In genomic region chr12:123457980-123458779, GRCh38 we compare ENCODE assay signal across 1 cellular context.
A peak's percentile ranks its signal among the peaks of the same experiment; 100 is the strongest.
TF ChIP-seq lines count a peak whose summit lies in the region.

Gene SNRNP35, plus strand, starts transcription at chr12:123458139. Its CDS starts 7,402 bp downstream, at chr12:123465541.

TF ChIP-seq in HepG2, 621 proteins besides CTCF, POLR2A, EP300 and RAD21 (continued from another document and continues in another):
- TF ChIP-seq ZNF589 (CRISPR knock-in tag; conservative IDR thresholded peaks at IDR 0.05): peak; percentile 49; the same call in 1 of the 2 replicates
- 0 out of 2 replicates have a peak, but pooled peaks have one; percentile 41 for TF ChIP-seq ZNF572 (CRISPR knock-in tag; IDR thresholded peaks at IDR 0.05)
- 0 out of 2 replicates have a peak, but pooled peaks have one; percentile 24 for TF ChIP-seq PPARG (CRISPR knock-in tag; conservative IDR thresholded peaks at IDR 0.05)
- no peak for TF ChIP-seq TEAD2 (CRISPR knock-in tag; IDR thresholded peaks at IDR 0.05)
- TF ChIP-seq AHDC1 (CRISPR knock-in tag; IDR thresholded peaks at IDR 0.05; ENCODE audit: borderline replicate concordance): peak; percentile 50; the same call in 1 of the 2 replicates
- TF ChIP-seq ZNF280D (CRISPR knock-in tag; IDR thresholded peaks at IDR 0.05): peak; percentile 75; the same call in 1 of the 2 replicates
- peak; percentile 79; the same call in 1 of the 2 replicates for TF ChIP-seq NCOA1 (CRISPR knock-in tag; IDR thresholded peaks at IDR 0.05)
- TF ChIP-seq, protein P1, sequence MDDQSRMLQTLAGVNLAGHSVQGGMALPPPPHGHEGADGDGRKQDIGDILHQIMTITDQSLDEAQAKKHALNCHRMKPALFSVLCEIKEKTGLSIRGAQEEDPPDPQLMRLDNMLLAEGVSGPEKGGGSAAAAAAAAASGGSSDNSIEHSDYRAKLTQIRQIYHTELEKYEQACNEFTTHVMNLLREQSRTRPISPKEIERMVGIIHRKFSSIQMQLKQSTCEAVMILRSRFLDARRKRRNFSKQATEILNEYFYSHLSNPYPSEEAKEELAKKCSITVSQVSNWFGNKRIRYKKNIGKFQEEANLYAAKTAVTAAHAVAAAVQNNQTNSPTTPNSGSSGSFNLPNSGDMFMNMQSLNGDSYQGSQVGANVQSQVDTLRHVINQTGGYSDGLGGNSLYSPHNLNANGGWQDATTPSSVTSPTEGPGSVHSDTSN (CRISPR knock-in tag; IDR thresholded peaks at IDR 0.05; ENCODE audit: borderline replicate concordance): no peak
- TF ChIP-seq CEBPG (CRISPR knock-in tag; IDR thresholded peaks at IDR 0.05): peak; percentile 9; the same call in 1 of the 2 replicates
- peak; percentile 74 for TF ChIP-seq ZMYM4 (CRISPR knock-in tag; IDR thresholded peaks at IDR 0.05)
- TF ChIP-seq, protein P2, sequence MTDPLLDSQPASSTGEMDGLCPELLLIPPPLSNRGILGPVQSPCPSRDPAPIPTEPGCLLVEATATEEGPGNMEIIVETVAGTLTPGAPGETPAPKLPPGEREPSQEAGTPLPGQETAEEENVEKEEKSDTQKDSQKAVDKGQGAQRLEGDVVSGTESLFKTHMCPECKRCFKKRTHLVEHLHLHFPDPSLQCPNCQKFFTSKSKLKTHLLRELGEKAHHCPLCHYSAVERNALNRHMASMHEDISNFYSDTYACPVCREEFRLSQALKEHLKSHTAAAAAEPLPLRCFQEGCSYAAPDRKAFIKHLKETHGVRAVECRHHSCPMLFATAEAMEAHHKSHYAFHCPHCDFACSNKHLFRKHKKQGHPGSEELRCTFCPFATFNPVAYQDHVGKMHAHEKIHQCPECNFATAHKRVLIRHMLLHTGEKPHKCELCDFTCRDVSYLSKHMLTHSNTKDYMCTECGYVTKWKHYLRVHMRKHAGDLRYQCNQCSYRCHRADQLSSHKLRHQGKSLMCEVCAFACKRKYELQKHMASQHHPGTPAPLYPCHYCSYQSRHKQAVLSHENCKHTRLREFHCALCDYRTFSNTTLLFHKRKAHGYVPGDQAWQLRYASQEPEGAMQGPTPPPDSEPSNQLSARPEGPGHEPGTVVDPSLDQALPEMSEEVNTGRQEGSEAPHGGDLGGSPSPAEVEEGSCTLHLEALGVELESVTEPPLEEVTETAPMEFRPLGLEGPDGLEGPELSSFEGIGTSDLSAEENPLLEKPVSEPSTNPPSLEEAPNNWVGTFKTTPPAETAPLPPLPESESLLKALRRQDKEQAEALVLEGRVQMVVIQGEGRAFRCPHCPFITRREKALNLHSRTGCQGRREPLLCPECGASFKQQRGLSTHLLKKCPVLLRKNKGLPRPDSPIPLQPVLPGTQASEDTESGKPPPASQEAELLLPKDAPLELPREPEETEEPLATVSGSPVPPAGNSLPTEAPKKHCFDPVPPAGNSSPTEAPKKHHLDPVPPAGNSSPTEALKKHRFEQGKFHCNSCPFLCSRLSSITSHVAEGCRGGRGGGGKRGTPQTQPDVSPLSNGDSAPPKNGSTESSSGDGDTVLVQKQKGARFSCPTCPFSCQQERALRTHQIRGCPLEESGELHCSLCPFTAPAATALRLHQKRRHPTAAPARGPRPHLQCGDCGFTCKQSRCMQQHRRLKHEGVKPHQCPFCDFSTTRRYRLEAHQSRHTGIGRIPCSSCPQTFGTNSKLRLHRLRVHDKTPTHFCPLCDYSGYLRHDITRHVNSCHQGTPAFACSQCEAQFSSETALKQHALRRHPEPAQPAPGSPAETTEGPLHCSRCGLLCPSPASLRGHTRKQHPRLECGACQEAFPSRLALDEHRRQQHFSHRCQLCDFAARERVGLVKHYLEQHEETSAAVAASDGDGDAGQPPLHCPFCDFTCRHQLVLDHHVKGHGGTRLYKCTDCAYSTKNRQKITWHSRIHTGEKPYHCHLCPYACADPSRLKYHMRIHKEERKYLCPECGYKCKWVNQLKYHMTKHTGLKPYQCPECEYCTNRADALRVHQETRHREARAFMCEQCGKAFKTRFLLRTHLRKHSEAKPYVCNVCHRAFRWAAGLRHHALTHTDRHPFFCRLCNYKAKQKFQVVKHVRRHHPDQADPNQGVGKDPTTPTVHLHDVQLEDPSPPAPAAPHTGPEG (CRISPR knock-in tag; IDR thresholded peaks at IDR 0.05): peak; percentile 75
- TF ChIP-seq NFRKB (IDR thresholded peaks at IDR 0.05): peak; percentile 67; the same call in 1 of the 2 replicates
- TF ChIP-seq XBP1 (CRISPR knock-in tag; IDR thresholded peaks at IDR 0.05): no peak
- TF ChIP-seq, protein P3, sequence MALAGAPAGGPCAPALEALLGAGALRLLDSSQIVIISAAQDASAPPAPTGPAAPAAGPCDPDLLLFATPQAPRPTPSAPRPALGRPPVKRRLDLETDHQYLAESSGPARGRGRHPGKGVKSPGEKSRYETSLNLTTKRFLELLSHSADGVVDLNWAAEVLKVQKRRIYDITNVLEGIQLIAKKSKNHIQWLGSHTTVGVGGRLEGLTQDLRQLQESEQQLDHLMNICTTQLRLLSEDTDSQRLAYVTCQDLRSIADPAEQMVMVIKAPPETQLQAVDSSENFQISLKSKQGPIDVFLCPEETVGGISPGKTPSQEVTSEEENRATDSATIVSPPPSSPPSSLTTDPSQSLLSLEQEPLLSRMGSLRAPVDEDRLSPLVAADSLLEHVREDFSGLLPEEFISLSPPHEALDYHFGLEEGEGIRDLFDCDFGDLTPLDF (CRISPR knock-in tag; IDR thresholded peaks at IDR 0.05): peak; percentile 67; the same call in 1 of the 2 replicates
- peak; percentile 91 for TF ChIP-seq KMT2B (CRISPR knock-in tag; IDR thresholded peaks at IDR 0.05)
- no peak for TF ChIP-seq HIC2 (CRISPR knock-in tag; IDR thresholded peaks at IDR 0.05; ENCODE audit: low read depth)
- TF ChIP-seq, protein P4, sequence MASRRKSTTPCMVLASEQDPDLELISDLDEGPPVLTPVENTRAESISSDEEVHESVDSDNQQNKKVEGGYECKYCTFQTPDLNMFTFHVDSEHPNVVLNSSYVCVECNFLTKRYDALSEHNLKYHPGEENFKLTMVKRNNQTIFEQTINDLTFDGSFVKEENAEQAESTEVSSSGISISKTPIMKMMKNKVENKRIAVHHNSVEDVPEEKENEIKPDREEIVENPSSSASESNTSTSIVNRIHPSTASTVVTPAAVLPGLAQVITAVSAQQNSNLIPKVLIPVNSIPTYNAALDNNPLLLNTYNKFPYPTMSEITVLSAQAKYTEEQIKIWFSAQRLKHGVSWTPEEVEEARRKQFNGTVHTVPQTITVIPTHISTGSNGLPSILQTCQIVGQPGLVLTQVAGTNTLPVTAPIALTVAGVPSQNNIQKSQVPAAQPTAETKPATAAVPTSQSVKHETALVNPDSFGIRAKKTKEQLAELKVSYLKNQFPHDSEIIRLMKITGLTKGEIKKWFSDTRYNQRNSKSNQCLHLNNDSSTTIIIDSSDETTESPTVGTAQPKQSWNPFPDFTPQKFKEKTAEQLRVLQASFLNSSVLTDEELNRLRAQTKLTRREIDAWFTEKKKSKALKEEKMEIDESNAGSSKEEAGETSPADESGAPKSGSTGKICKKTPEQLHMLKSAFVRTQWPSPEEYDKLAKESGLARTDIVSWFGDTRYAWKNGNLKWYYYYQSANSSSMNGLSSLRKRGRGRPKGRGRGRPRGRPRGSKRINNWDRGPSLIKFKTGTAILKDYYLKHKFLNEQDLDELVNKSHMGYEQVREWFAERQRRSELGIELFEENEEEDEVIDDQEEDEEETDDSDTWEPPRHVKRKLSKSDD (CRISPR knock-in tag; IDR thresholded peaks at IDR 0.05; ENCODE audit: low read depth): 0 out of 2 replicates have a peak, but pooled peaks have one; percentile 39
- peak; percentile 89 for TF ChIP-seq ZBTB38 (CRISPR knock-in tag; IDR thresholded peaks at IDR 0.05)
- TF ChIP-seq IRF2 (CRISPR knock-in tag; IDR thresholded peaks at IDR 0.05): peak; percentile 69
- TF ChIP-seq, protein P5, sequence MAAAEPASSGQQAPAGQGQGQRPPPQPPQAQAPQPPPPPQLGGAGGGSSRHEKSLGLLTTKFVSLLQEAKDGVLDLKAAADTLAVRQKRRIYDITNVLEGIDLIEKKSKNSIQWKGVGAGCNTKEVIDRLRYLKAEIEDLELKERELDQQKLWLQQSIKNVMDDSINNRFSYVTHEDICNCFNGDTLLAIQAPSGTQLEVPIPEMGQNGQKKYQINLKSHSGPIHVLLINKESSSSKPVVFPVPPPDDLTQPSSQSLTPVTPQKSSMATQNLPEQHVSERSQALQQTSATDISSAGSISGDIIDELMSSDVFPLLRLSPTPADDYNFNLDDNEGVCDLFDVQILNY (CRISPR knock-in tag; conservative IDR thresholded peaks at IDR 0.05): peak; percentile 41; the same call in 1 of the 2 replicates
- peak; percentile 32; the same call in 1 of the 2 replicates for TF ChIP-seq ZFYVE20 (CRISPR knock-in tag; IDR thresholded peaks at IDR 0.05; ENCODE audit: borderline replicate concordance, low read depth)
- TF ChIP-seq KLF11 (CRISPR knock-in tag; IDR thresholded peaks at IDR 0.05): peak; percentile 59; the same call in 1 of the 2 replicates
- TF ChIP-seq SMAD1 (CRISPR knock-in tag; IDR thresholded peaks at IDR 0.05; ENCODE audit: borderline replicate concordance, low read depth): 0 out of 2 replicates have a peak, but pooled peaks have one; percentile 38
- peak; percentile 71; the same call in 1 of the 2 replicates for TF ChIP-seq SNAI1 (CRISPR knock-in tag; IDR thresholded peaks at IDR 0.05; ENCODE audit: borderline replicate concordance)
- TF ChIP-seq ZSCAN9 (CRISPR knock-in tag; IDR thresholded peaks at IDR 0.05; ENCODE audit: borderline replicate concordance): peak; percentile 68; the same call in 1 of the 2 replicates
- no peak for TF ChIP-seq FOXK2 (IDR thresholded peaks at IDR 0.05)
